ENCODE assay signal across 8 cellular contexts in genomic region chr5:55535199-55535905, GRCh38. TPM values are rescaled to one million over a fixed set of nuclear protein-coding genes. Genes with fewer than 3 reads are reported as not detected.
DNase-seq lines count a peak whose midpoint lies in the region; ATAC-seq, FAIRE-seq and TF ChIP-seq lines count a peak whose summit lies in the region.

No MANE protein-coding gene starts in this region.

- peak overlapping the region; percentile 73 to 93 (median 82) for H3K27ac Mint-ChIP-seq in IgD-negative memory B cell

- H4K20me1 ChIP-seq in GM12878 (ENCODE audit: control insufficient read depth, insufficient read depth) = no peaks in the 10 kb centered on the region

- H3K36me3 ChIP-seq in GM12878 (ENCODE audit: control insufficient read depth in 2 of 2, insufficient read depth in 2 of 2, low read length in 1 of 2) (no peaks in the 10 kb centered on the region), stomach smooth muscle (ENCODE audit: control insufficient read depth in 2 of 2, insufficient read depth in 2 of 2, low read length in 2 of 2) (no peaks in the 10 kb centered on the region)

- no peak for TF ChIP-seq RAD21 in GM12878 (IDR thresholded peaks at IDR 0.05; ENCODE audit: insufficient read depth, low read depth, low read length)

- DNase-seq in Ammon's horn (ENCODE audit: low spot score) = peak; percentile 51
- no peak for DNase-seq in GM12878 (ENCODE audit: low read depth, low spot score)
- DNase-seq in kidney glomerular epithelial cell (lab: John Stamatoyannopoulos, UW) = peak; percentile 77
- no peak for DNase-seq in NCI-H2029 treated with DMSO at 0.1 percent for 48 hours (lab: John Stamatoyannopoulos, UW)
- no peak for DNase-seq in iPS-NIHi11 (ENCODE audit: low spot score)

- no peak; the same call in 1 of the 2 replicates for TF ChIP-seq POLR2A in GM12878 (IDR thresholded peaks at IDR 0.05; ENCODE audit: low read depth, low read length)

- H3K4me1 Mint-ChIP-seq in IgD-negative memory B cell = peaks cover 23 to 39% (median 27%) of the 10 kb centered on the region in 3 donors

- peak overlapping the region; percentile 81 for H3K4me2 ChIP-seq in GM12878 (ENCODE audit: control insufficient read depth, insufficient read depth)

- H3K9me3 ChIP-seq in GM12878 (replicated peaks; ENCODE audit: control insufficient read depth, insufficient read depth, low read length) = no peaks in the 10 kb centered on the region
- H3K9me3 ChIP-seq in stomach smooth muscle (ENCODE audit: control insufficient read depth in 2 of 2, low read length in 2 of 2) = no peaks in the 10 kb centered on the region

- H3K27ac ChIP-seq in GM12878 (ENCODE audit: control insufficient read depth, insufficient read depth) (peak overlapping the region; percentile 66; the same call in 1 of the 2 replicates), stomach smooth muscle (ENCODE audit: low read length) (peak overlapping the region; percentile 89)

- TF ChIP-seq CTCF in GM12878 (IDR thresholded peaks at IDR 0.05 in 2 of 3, conservative IDR thresholded peaks at IDR 0.05 in 1 of 3; ENCODE audit: control insufficient read depth in 2 of 3, extremely low read depth in 1 of 3, insufficient read depth in 1 of 3, low read depth in 3 of 3, low read length in 3 of 3) = no peak

- WGBS in GM12878 (ENCODE audit: insufficient coverage, insufficient replicate concordance, low lambda C conversion rate, missing lambda C conversion rate) = 22% methylated on average over 19 of the region's 19 CpGs

- H3K36me3 Mint-ChIP-seq in IgD-negative memory B cell = no peaks in the 10 kb centered on the region

- H3K4me3 Mint-ChIP-seq in IgD-negative memory B cell = peak overlapping the region; percentile 92 to 96 (median 96)

- SMC1A ChIA-PET in GM12878 (lab: Charles Lee; ENCODE audit: uncharacterized antibody, unreplicated experiment) = interaction anchor here (1.1 kb wide), 1 partner anchor 92 kb away, joined by 3 read pairs; no protein-coding TSS in a partner anchor

- H3K9ac ChIP-seq in GM12878 (ENCODE audit: control insufficient read depth, insufficient read depth, low read length) (peak overlapping the region; percentile 84), stomach smooth muscle (ENCODE audit: low read length in 2 of 2) (peak overlapping the region; percentile 84 to 93)

- no peaks in the 10 kb centered on the region for H3K27me3 Mint-ChIP-seq in IgD-negative memory B cell

- ATAC-seq in GM19372 (IDR thresholded peaks at IDR 0.05; ENCODE audit: low read depth, unreplicated experiment) (peak; percentile 3), GM12878 (peak; percentile 17)

- H3K4me3 ChIP-seq in GM12878 (peak overlapping the region; percentile 80), stomach smooth muscle (ENCODE audit: low read length in 2 of 2) (peak overlapping the region; percentile 93 to 98)

- TF ChIP-seq EP300 in GM12878 (IDR thresholded peaks at IDR 0.05; ENCODE audit: borderline replicate concordance in 1 of 2, control insufficient read depth in 1 of 2, low read depth in 2 of 2, low read length in 2 of 2) = no peak

- no peaks in the 10 kb centered on the region for H3K27me3 ChIP-seq in GM12878 (replicated peaks in 1 of 2; ENCODE audit: control insufficient read depth in 2 of 2, insufficient read depth in 2 of 2, low read length in 1 of 2)
- no peaks in the 10 kb centered on the region for H3K27me3 ChIP-seq in stomach smooth muscle (ENCODE audit: control insufficient read depth in 1 of 2, insufficient read depth in 2 of 2, low read length in 2 of 2)

- no TSS peak for BruUV-seq in GM12878 (replicated peaks; lab: Mats Ljungman, UMichigan)

- in situ Hi-C loops in GM12878 (cut with MboI) = no loop called here

- no peak for FAIRE-seq in GM12878 (lab: Jason Lieb, UNC)

- intact Hi-C loops in GM12878 (cut with micrococcal nuclease; ENCODE audit: unreplicated experiment) = loop anchor here (10.0 kb wide), 3 partner anchors 159 to 369 kb away; no protein-coding TSS in a partner anchor

- POLR2A ChIA-PET in GM12878 (lab: Charles Lee) = no interaction called here

- H3K79me2 ChIP-seq in GM12878 (ENCODE audit: control insufficient read depth, insufficient read depth, low read length) = peaks cover 2% of the 10 kb centered on the region

- peaks cover 15% of the 10 kb centered on the region for H3K4me1 ChIP-seq in GM12878 (ENCODE audit: control insufficient read depth, insufficient read depth, low read length)
- peaks cover 2% of the 10 kb centered on the region for H3K4me1 ChIP-seq in stomach smooth muscle (ENCODE audit: control insufficient read depth, insufficient read depth, low read length)

- H2AFZ ChIP-seq in GM12878 (ENCODE audit: control insufficient read depth, low read depth, low read length) = peak overlapping the region; percentile 97

- RAD21 ChIA-PET in GM12878 (lab: Charles Lee; ENCODE audit: unreplicated experiment) = no interaction called here

- H3K9me3 Mint-ChIP-seq in IgD-negative memory B cell = no peaks in the 10 kb centered on the region

- CTCF ChIA-PET in GM12878 (lab: Yijun Ruan, JAX) = no interaction called here

TF ChIP-seq in GM12878, 131 proteins besides CTCF, POLR2A, EP300 and RAD21:
- TF ChIP-seq PML (IDR thresholded peaks at IDR 0.05; ENCODE audit: low read length) = no peak
- TF ChIP-seq IRF5 (IDR thresholded peaks at IDR 0.05; ENCODE audit: borderline replicate concordance) = no peak
- no peak for TF ChIP-seq ZNF274 (IDR thresholded peaks at IDR 0.05; ENCODE audit: insufficient read depth, insufficient read length)
- TF ChIP-seq JUND (IDR thresholded peaks at IDR 0.05; ENCODE audit: low read depth, low read length) = no peak
- no peak for TF ChIP-seq ZNF24 (IDR thresholded peaks at IDR 0.05)
- no peak for TF ChIP-seq BCL11A (IDR thresholded peaks at IDR 0.05; ENCODE audit: low read depth, low read length)
- TF ChIP-seq NR2C2 (IDR thresholded peaks at IDR 0.05; ENCODE audit: borderline replicate concordance, control insufficient read depth, insufficient read length, low read depth) = no peak
- no peak for TF ChIP-seq CHD2 (IDR thresholded peaks at IDR 0.05; ENCODE audit: borderline replicate concordance, low read depth, low read length)
- no peak for TF ChIP-seq ESRRA (IDR thresholded peaks at IDR 0.05; ENCODE audit: low read length)
- TF ChIP-seq SPI1 (IDR thresholded peaks at IDR 0.05; ENCODE audit: borderline replicate concordance, insufficient read depth, low read depth, low read length) = no peak
- TF ChIP-seq NR2F1 (conservative IDR thresholded peaks at IDR 0.05) = no peak
- no peak for TF ChIP-seq HDAC2 (IDR thresholded peaks at IDR 0.05)
- no peak for TF ChIP-seq GABPA (IDR thresholded peaks at IDR 0.05; ENCODE audit: low read depth)
- no peak for TF ChIP-seq BACH1 (IDR thresholded peaks at IDR 0.05; ENCODE audit: borderline replicate concordance)
- no peak for TF ChIP-seq GATAD2B (conservative IDR thresholded peaks at IDR 0.05; ENCODE audit: low read depth)
- no peak for TF ChIP-seq RBBP5 (conservative IDR thresholded peaks at IDR 0.05)

RNA-seq across cellular contexts. Expression of gene PLPP1, which starts 0.6 kb away (rescaled TPM):
- polyA plus RNA-seq in IgD-negative memory B cell (9.5 TPM), GM12878 (2011; rRNA removed) (6.0 and 6.5 TPM in 2 replicates), GM12878 (2014; fragmentation: Illumina TruSeq; extraction: Trizol) (9.7 and 10.6 TPM in 2 replicates), GM12878 (2014; fragmentation: Nextera tagmentation; extraction: Ambion mirVana) (1 to 10 TPM; 3.0 TPM), GM12878 (2014; rRNA removed) (7.7 and 9.8 TPM in 2 replicates), GM12878 (2016; fragmentation: Nextera tagmentation; extraction: Ambion mirVana) (1 to 10 TPM; 7.5 to 8.6 TPM)
- total RNA-seq in GM12878 (2013; cell fraction: nucleolus; rRNA removed) = 10.2 and 16.0 TPM in 2 replicates
- total RNA-seq in GM12878 (2014; rRNA removed) (11.2 and 11.3 TPM in 2 replicates), GM12878 (2014; rRNA removed; fragmentation: Illumina TruSeq; extraction: Trizol) (6.2 and 7.7 TPM in 2 replicates), GM12878 (2021) (9.1 and 10.2 TPM in 2 replicates)
- 1.9 TPM for polyA plus RNA-seq in GM12878 (2011; ENCODE audit: low read depth)
- 5.2 and 5.8 TPM in 2 replicates for polyA plus RNA-seq in GM12878 (2011; cell fraction: cytosol; rRNA removed)
- 3.5 and 3.6 TPM in 2 replicates for polyA plus RNA-seq in GM12878 (2011; cell fraction: nucleus; rRNA removed)
- polyA plus RNA-seq in GM12878 (2012) = 3.1 and 4.2 TPM in 2 replicates
- polyA minus RNA-seq in GM12878 (2011; rRNA and poly(A)+ RNA removed) = 6.6 and 7.5 TPM in 2 replicates
- polyA minus RNA-seq in GM12878 (2011; cell fraction: cytosol; rRNA and poly(A)+ RNA removed) = 1.7 and 1.8 TPM in 2 replicates
- polyA minus RNA-seq in GM12878 (2011; cell fraction: nucleus; rRNA and poly(A)+ RNA removed) = 5.0 and 7.0 TPM in 2 replicates

Comparison
In these comparisons a context has a peak if more than half of its experiments do, and no peak if none do; other contexts are left out.
1. DNase-seq: peak in Ammon's horn (single experiment) and kidney glomerular epithelial cell (single experiment); none in GM12878 (single experiment), NCI-H2029 treated with DMSO at 0.1 percent for 48 hours (single experiment) and iPS-NIHi11 (single experiment).